ENCODE assay signal across 1 cellular context in the genomic region with DNA sequence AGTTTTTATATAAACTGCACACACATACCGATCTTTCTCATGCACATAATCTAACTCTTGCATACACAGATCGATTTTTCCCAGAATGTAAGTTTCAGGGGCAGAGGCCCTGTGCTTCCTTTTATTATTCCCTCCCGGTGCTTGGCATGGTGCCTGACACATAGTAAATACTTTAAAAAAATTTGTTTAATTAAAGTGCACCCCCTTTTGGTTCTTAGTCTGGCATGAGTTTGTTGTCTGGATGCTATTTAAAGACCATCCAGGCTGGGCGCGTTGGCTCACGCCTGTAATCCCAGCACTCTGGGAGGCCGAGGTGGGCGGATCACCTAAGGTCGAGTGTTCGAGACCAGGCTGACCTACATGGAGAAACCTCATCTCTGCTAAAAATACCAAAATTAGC.
TF ChIP-seq lines count a peak whose summit lies in the region.

No MANE protein-coding gene starts in this region.

TF ChIP-seq in K562, 482 proteins besides CTCF, POLR2A, EP300 and RAD21 (continued from another document):
- TF ChIP-seq STAT5B (CRISPR knock-in tag; IDR thresholded peaks at IDR 0.05) (no peak), KHSRP (IDR thresholded peaks at IDR 0.05) (no peak), GABPB2 (CRISPR knock-in tag; conservative IDR thresholded peaks at IDR 0.05) (no peak), MTA1 (IDR thresholded peaks at IDR 0.05; ENCODE audit: borderline replicate concordance) (no peak), ZNF282 (CRISPR knock-in tag; IDR thresholded peaks at IDR 0.05) (no peak), TCF3 (CRISPR knock-in tag; IDR thresholded peaks at IDR 0.05) (no peak), BCL6 (CRISPR knock-in tag; IDR thresholded peaks at IDR 0.05) (no peak), FOS (IDR thresholded peaks at IDR 0.05; ENCODE audit: extremely low read depth, insufficient read length) (no peak), SUPT5H (IDR thresholded peaks at IDR 0.05) (no peak), MAZ (CRISPR knock-in tag; conservative IDR thresholded peaks at IDR 0.05 in 1 of 2, IDR thresholded peaks at IDR 0.05 in 1 of 2) (no peak)
- TF ChIP-seq, protein P1, sequence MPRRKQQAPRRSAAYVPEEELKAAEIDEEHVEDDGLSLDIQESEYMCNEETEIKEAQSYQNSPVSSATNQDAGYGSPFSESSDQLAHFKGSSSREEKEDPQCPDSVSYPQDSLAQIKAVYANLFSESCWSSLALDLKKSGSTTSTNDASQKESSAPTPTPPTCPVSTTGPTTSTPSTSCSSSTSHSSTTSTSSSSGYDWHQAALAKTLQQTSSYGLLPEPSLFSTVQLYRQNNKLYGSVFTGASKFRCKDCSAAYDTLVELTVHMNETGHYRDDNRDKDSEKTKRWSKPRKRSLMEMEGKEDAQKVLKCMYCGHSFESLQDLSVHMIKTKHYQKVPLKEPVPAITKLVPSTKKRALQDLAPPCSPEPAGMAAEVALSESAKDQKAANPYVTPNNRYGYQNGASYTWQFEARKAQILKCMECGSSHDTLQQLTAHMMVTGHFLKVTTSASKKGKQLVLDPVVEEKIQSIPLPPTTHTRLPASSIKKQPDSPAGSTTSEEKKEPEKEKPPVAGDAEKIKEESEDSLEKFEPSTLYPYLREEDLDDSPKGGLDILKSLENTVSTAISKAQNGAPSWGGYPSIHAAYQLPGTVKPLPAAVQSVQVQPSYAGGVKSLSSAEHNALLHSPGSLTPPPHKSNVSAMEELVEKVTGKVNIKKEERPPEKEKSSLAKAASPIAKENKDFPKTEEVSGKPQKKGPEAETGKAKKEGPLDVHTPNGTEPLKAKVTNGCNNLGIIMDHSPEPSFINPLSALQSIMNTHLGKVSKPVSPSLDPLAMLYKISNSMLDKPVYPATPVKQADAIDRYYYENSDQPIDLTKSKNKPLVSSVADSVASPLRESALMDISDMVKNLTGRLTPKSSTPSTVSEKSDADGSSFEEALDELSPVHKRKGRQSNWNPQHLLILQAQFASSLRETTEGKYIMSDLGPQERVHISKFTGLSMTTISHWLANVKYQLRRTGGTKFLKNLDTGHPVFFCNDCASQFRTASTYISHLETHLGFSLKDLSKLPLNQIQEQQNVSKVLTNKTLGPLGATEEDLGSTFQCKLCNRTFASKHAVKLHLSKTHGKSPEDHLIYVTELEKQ (CRISPR knock-in tag; IDR thresholded peaks at IDR 0.05): no peak
- TF ChIP-seq, protein P2, sequence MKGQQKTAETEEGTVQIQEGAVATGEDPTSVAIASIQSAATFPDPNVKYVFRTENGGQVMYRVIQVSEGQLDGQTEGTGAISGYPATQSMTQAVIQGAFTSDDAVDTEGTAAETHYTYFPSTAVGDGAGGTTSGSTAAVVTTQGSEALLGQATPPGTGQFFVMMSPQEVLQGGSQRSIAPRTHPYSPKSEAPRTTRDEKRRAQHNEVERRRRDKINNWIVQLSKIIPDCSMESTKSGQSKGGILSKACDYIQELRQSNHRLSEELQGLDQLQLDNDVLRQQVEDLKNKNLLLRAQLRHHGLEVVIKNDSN (CRISPR knock-in tag; IDR thresholded peaks at IDR 0.05): no peak
- TF ChIP-seq, protein P3, sequence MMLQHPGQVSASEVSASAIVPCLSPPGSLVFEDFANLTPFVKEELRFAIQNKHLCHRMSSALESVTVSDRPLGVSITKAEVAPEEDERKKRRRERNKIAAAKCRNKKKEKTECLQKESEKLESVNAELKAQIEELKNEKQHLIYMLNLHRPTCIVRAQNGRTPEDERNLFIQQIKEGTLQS (IDR thresholded peaks at IDR 0.05): no peak
- TF ChIP-seq, protein P3 (CRISPR knock-in tag; conservative IDR thresholded peaks at IDR 0.05): no peak
- TF ChIP-seq, protein P4, sequence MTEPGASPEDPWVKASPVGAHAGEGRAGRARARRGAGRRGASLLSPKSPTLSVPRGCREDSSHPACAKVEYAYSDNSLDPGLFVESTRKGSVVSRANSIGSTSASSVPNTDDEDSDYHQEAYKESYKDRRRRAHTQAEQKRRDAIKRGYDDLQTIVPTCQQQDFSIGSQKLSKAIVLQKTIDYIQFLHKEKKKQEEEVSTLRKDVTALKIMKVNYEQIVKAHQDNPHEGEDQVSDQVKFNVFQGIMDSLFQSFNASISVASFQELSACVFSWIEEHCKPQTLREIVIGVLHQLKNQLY (CRISPR knock-in tag; conservative IDR thresholded peaks at IDR 0.05): no peak
